Comparison of ENCODE assay signal across 26 cellular contexts in the genomic region with DNA sequence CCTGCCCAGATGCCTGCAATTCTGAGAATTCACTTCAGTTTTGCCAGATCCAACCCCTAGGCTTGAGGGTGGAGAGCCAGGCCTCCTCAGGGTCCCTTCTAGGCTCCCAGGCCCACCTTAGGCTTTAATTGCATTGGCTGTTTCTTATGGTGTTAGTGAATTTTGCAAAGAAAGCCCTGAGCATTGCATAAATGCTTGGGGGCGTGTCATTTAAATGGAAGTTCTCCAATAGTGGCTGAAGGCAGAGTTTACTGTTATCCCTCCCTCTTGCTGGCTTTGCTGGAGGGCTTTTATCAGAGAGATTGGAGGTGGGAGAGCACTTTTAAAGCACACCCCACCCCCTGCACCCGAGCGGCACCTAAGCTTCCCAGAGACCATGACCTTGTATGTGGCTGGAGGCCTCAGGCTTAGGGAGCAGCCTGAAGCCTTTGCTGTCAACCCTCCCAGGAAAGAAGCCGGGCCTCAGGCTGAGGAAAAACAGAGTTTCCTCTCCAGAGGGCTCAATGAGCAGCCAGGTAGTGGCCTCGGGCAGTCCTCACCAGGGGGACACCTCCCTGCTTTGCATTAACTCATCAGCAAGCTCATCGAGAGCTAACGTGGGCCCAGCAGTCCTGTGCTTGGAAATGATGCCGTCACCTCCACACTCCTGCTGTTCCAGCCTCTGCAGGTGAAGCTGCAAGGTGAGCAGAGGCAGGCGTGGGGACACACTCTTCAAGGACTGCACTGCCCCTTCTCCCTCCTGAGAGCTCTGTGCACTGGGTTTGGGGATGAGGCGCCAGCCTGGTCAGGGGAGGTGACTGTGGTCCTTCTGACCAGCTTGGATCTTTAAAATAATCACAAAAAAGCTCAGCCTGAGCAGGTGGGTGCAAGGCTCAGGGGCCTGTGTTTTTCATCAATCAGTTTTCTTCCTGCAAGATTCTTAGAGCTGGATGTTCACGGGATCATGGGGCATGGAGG. TPM values are rescaled to one million over a fixed set of nuclear protein-coding genes. Genes with fewer than 3 reads are reported as not detected.
A peak's percentile ranks its signal among the peaks of the same experiment; 100 is the strongest.
DNase-seq lines count a peak whose midpoint lies in the region; ATAC-seq and TF ChIP-seq lines count a peak whose summit lies in the region.
"Had no signal": no experiment of that assay in that cellular context is flagged by ENCODE, and none has a peak within 500 bp of the region (broad histone marks: within the 10 kb centered on the region; RNA-seq: fewer than 3 reads in every experiment).

No MANE protein-coding gene starts in this region.

- H3K9me3 ChIP-seq in muscle layer of colon (ENCODE audit: low read length), result no peaks in the 10 kb centered on the region
- H3K9me3 ChIP-seq: lower lobe of right lung, upper lobe of right lung had no signal

- H3K4me1 Mint-ChIP-seq in GM23338 (peaks cover 39% of the 10 kb centered on the region), chondrocyte (ENCODE audit: low read depth) (peaks cover 32% of the 10 kb centered on the region)
- H3K4me1 Mint-ChIP-seq: activated CD4-positive, alpha-beta T cell treated with anti-CD3 and anti-CD28 coated beads for 36 hours; activated naive CD4-positive, alpha-beta T cell treated with anti-CD3 and anti-CD28 coated beads, Interleukin-2, amount 10 ng/mL, durations not matched to agents 7 days and 5 days had no signal

- peak; percentile 17 for DNase-seq in AG10803 (ENCODE audit: low read depth)
- peak; percentile 18 for DNase-seq in GM23338 (ENCODE audit: low spot score)
- DNase-seq in chondrocyte (ENCODE audit: low spot score), result peak; percentile 56
- DNase-seq in NCI-H1694 treated with DMSO at 0.1 percent for 48 hours (lab: John Stamatoyannopoulos, UW), result no peak
- DNase-seq in SW 1271 (lab: John Stamatoyannopoulos, UW), result no peak
- DNase-seq: activated CD4-positive, alpha-beta T cell treated with anti-CD3 and anti-CD28 coated beads for 36 hours; activated naive CD4-positive, alpha-beta T cell treated with anti-CD3 and anti-CD28 coated beads, Interleukin-2, amount 10 ng/mL, durations not matched to agents 7 days and 5 days; activated T-cell treated with anti-CD3 and anti-CD28 coated beads, Interleukin-2, amount 50 U/mL, for 48 hours; CD4-positive, CD25-positive, alpha-beta regulatory T cell; dermis blood vessel endothelial cell; HCEC 1CT; KG1; lower lobe of right lung; NCI-H187; NCI-H2227 treated with DMSO at 0.1 percent for 48 hours; occipital lobe; retina; SHP77; stimulated activated CD4-positive, alpha-beta T cell treated with anti-CD3 and anti-CD28 coated beads, Interleukin-12 subunit alpha, Interleukin-12 subunit beta, amount 100 ng/mL, for 4 hours; T-helper 1 cell; upper lobe of right lung had no signal

- no peaks in the 10 kb centered on the region for H4K20me1 ChIP-seq in GM23338 (replicated peaks; ENCODE audit: insufficient read depth)

- H3K36me3 ChIP-seq in GM23338 (ENCODE audit: insufficient read depth) (no peaks in the 10 kb centered on the region), muscle layer of colon (ENCODE audit: insufficient read depth, low read length) (no peaks in the 10 kb centered on the region)
- H3K36me3 ChIP-seq: lower lobe of right lung, upper lobe of right lung had no signal

- peak; percentile 8; the same call in 2 of the 3 replicates for ATAC-seq in GM23338
- ATAC-seq in HG03460 (IDR thresholded peaks at IDR 0.05; ENCODE audit: unreplicated experiment), result no peak
- ATAC-seq: activated CD4-positive, alpha-beta T cell treated with anti-CD3 and anti-CD28 coated beads for 36 hours; lower lobe of right lung; upper lobe of right lung had no signal

- H3K36me3 Mint-ChIP-seq in GM23338 (ENCODE audit: low read depth), result no peaks in the 10 kb centered on the region
- no peaks in the 10 kb centered on the region for H3K36me3 Mint-ChIP-seq in chondrocyte (ENCODE audit: low read depth)
- H3K36me3 Mint-ChIP-seq: activated naive CD4-positive, alpha-beta T cell treated with anti-CD3 and anti-CD28 coated beads, Interleukin-2, amount 10 ng/mL, durations not matched to agents 7 days and 5 days; CD4-positive, CD25-positive, alpha-beta regulatory T cell had no signal

- H3K9ac ChIP-seq in muscle layer of colon (ENCODE audit: low read length), result no peak overlapping the region

- H3K9me3 Mint-ChIP-seq in GM23338, result no peaks in the 10 kb centered on the region
- no peaks in the 10 kb centered on the region for H3K9me3 Mint-ChIP-seq in chondrocyte (ENCODE audit: low read depth)
- H3K9me3 Mint-ChIP-seq: activated naive CD4-positive, alpha-beta T cell treated with anti-CD3 and anti-CD28 coated beads, Interleukin-2, amount 10 ng/mL, durations not matched to agents 7 days and 5 days; CD4-positive, CD25-positive, alpha-beta regulatory T cell had no signal

- H3K4me1 ChIP-seq in GM23338 (ENCODE audit: insufficient read depth), result peaks cover 25% of the 10 kb centered on the region; the same call in 1 of the 2 replicates
- H3K4me1 ChIP-seq in muscle layer of colon (ENCODE audit: insufficient read depth, low read length), result peaks cover 38% of the 10 kb centered on the region

- H3K4me2 ChIP-seq in GM23338, result peak overlapping the region; percentile 12; the same call in 1 of the 2 replicates
- H3K4me2 ChIP-seq: hepatocyte had no signal

- H3K27ac Mint-ChIP-seq in GM23338 (no peak overlapping the region), chondrocyte (ENCODE audit: unreplicated experiment) (no peak overlapping the region)
- H3K27ac Mint-ChIP-seq: activated CD4-positive, alpha-beta T cell treated with anti-CD3 and anti-CD28 coated beads for 36 hours; activated naive CD4-positive, alpha-beta T cell treated with anti-CD3 and anti-CD28 coated beads, Interleukin-2, amount 10 ng/mL, durations not matched to agents 7 days and 5 days had no signal

- no peak overlapping the region for H3K4me3 Mint-ChIP-seq in GM23338
- no peak overlapping the region for H3K4me3 Mint-ChIP-seq in chondrocyte (ENCODE audit: unreplicated experiment)
- H3K4me3 Mint-ChIP-seq: activated CD4-positive, alpha-beta T cell treated with anti-CD3 and anti-CD28 coated beads for 36 hours; activated naive CD4-positive, alpha-beta T cell treated with anti-CD3 and anti-CD28 coated beads, Interleukin-2, amount 10 ng/mL, durations not matched to agents 7 days and 5 days had no signal

- H2AFZ ChIP-seq in GM23338, result no peak overlapping the region; the same call in 1 of the 2 replicates
- H2AFZ ChIP-seq: hepatocyte had no signal

- TF ChIP-seq CTCF in AG10803 (conservative IDR thresholded peaks at IDR 0.05; ENCODE audit: low read length) (no peak), GM23338 (conservative IDR thresholded peaks at IDR 0.05; ENCODE audit: low read depth in 2 of 2) (no peak), chondrocyte (IDR thresholded peaks at IDR 0.05) (no peak)

- H3K27ac ChIP-seq in GM23338 (ENCODE audit: low read depth) (no peak overlapping the region), muscle layer of colon (ENCODE audit: low read depth, low read length) (peak overlapping the region; percentile 68)
- H3K27ac ChIP-seq: hepatocyte, lower lobe of right lung, upper lobe of right lung had no signal

- no peaks in the 10 kb centered on the region for H3K79me2 ChIP-seq in GM23338 (replicated peaks; ENCODE audit: insufficient read depth)
- H3K79me2 ChIP-seq: hepatocyte had no signal

- H3K27me3 Mint-ChIP-seq in GM23338 (ENCODE audit: insufficient read depth, low read depth, poor library complexity) (peaks cover 12% of the 10 kb centered on the region), chondrocyte (ENCODE audit: low read depth) (peaks cover 10% of the 10 kb centered on the region)
- H3K27me3 Mint-ChIP-seq: activated CD4-positive, alpha-beta T cell treated with anti-CD3 and anti-CD28 coated beads for 36 hours had no signal

- H3K9me2 ChIP-seq in GM23338 (ENCODE audit: insufficient read depth), result no peaks in the 10 kb centered on the region

- H3F3A ChIP-seq in GM23338 (replicated peaks; ENCODE audit: low read depth), result no peaks in the 10 kb centered on the region

- H3K27me3 ChIP-seq in GM23338 (ENCODE audit: insufficient read depth) (no peaks in the 10 kb centered on the region), muscle layer of colon (ENCODE audit: control insufficient read depth in 1 of 2, insufficient read depth in 2 of 2, low read length in 2 of 2) (no peaks in the 10 kb centered on the region)
- H3K27me3 ChIP-seq: upper lobe of right lung had no signal

- H3K4me3 ChIP-seq in AG10803 (ENCODE audit: low read length), result no peak overlapping the region
- H3K4me3 ChIP-seq in GM23338, result no peak overlapping the region
- H3K4me3 ChIP-seq in muscle layer of colon (ENCODE audit: low read depth in 1 of 2, low read length in 2 of 2), result no peak overlapping the region
- H3K4me3 ChIP-seq: hepatocyte, lower lobe of right lung, upper lobe of right lung had no signal

TF ChIP-seq in GM23338, 12 proteins besides CTCF, POLR2A, EP300 and RAD21 (continues in another document):
- TF ChIP-seq NANOG (IDR thresholded peaks at IDR 0.05; ENCODE audit: borderline replicate concordance), result no peak
- TF ChIP-seq ZNF114 (CRISPR knock-in tag; IDR thresholded peaks at IDR 0.05), result no peak
- no peak for TF ChIP-seq EZH2phosphoT487 (IDR thresholded peaks at IDR 0.05; ENCODE audit: unreplicated experiment)
- TF ChIP-seq, protein P1, sequence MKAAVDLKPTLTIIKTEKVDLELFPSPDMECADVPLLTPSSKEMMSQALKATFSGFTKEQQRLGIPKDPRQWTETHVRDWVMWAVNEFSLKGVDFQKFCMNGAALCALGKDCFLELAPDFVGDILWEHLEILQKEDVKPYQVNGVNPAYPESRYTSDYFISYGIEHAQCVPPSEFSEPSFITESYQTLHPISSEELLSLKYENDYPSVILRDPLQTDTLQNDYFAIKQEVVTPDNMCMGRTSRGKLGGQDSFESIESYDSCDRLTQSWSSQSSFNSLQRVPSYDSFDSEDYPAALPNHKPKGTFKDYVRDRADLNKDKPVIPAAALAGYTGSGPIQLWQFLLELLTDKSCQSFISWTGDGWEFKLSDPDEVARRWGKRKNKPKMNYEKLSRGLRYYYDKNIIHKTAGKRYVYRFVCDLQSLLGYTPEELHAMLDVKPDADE (IDR thresholded peaks at IDR 0.05), result no peak
- TF ChIP-seq CREB1 (CRISPR knock-in tag; IDR thresholded peaks at IDR 0.05; ENCODE audit: low read depth), result no peak

RNA-seq across cellular contexts. Expression of a gene that starts 58.0 kb away (rescaled TPM):
- total RNA-seq in GM23338 (2014; rRNA removed; shearing (Covaris generic)), result 0.74 and 1.3 TPM in 2 replicates
- 0.23 and 0.40 TPM in 2 replicates for polyA plus RNA-seq in GM23338 (2016; fragmentation: Nextera tagmentation; extraction: Ambion mirVana)
- total RNA-seq in chondrocyte, result 0.27 to 0.67 TPM in 2 of 3 replicates, not detected in the other
- total RNA-seq: activated CD4-positive, alpha-beta T cell treated with anti-CD3 and anti-CD28 coated beads for 36 hours; activated CD8-positive, alpha-beta memory T cell treated with anti-CD3 and anti-CD28 coated beads for 36 hours; CD4-positive, CD25-positive, alpha-beta regulatory T cell; HT-29 had no signal
- polyA plus RNA-seq: hepatocyte had no signal

Comparison
In these comparisons a context has a peak if more than half of its experiments do, and no peak if none do; other contexts are left out.
1. DNase-seq: peak in AG10803 (single experiment), GM23338 (single experiment) and chondrocyte (single experiment); none in NCI-H1694 treated with DMSO at 0.1 percent for 48 hours (single experiment) and SW 1271 (0 of 2).